13 cellular contexts compared by ENCODE assay signal in genomic region chr13:52749446-52749845, GRCh38.
"Had no signal": no experiment of that assay in that cellular context is flagged by ENCODE, and none has a peak within 500 bp of the region (broad histone marks: within the 10 kb centered on the region; RNA-seq: fewer than 3 reads in every experiment).

No MANE protein-coding gene starts in this region.

- ATAC-seq: activated CD8-positive, alpha-beta T cell treated with anti-CD3 and anti-CD28 coated beads for 36 hours; activated T-cell treated with anti-CD3 and anti-CD28 coated beads, Interleukin-2, amount 50 U/mL, for 72 hours; esophagus mucosa; left ventricle myocardium superior had no signal

- DNase-seq: activated CD4-positive, alpha-beta T cell treated with anti-CD3 and anti-CD28 coated beads for 4 hours; activated CD8-positive, alpha-beta memory T cell treated with anti-CD3 and anti-CD28 coated beads, Interleukin-2, amount 50 U/mL, for 4 hours; activated CD8-positive, alpha-beta T cell treated with anti-CD3 and anti-CD28 coated beads for 36 hours; activated gamma-delta T cell treated with Interleukin-2 at 50 U/mL for 16 hours; activated naive CD8-positive, alpha-beta T cell treated with anti-CD3 and anti-CD28 coated beads, Interleukin-2, amount 10 ng/mL, durations not matched to agents 7 days and 5 days; activated T-cell treated with anti-CD3 and anti-CD28 coated beads, Interleukin-2, amount 50 U/mL, for 72 hours; hippocampal formation; left ventricle myocardium superior; sigmoid colon; stimulated activated CD4-positive, alpha-beta T cell treated with anti-CD3 and anti-CD28 coated beads, Interleukin-2, amount 100 ng/mL, for 24 hours; stimulated activated naive CD4-positive, alpha-beta T cell; trophoblast cell had no signal
